In genomic region chr6:73309784-73310502, GRCh38 we compare ENCODE assay signal across 8 cellular contexts. TPM values are rescaled to one million over a fixed set of nuclear protein-coding genes. Genes with fewer than 3 reads are reported as not detected.
DNase-seq lines count a peak whose midpoint lies in the region; ATAC-seq and TF ChIP-seq lines count a peak whose summit lies in the region.

No MANE protein-coding gene starts in this region.

- peaks cover 12% of the 10 kb centered on the region for H3K4me1 Mint-ChIP-seq in activated T-helper 17 cell treated with anti-CD3 and anti-CD28 coated beads, Interleukin-2, amount 50 U/mL, for 72 hours

- no peak overlapping the region for H2BK12ac ChIP-seq in neuronal stem cell (ENCODE audit: low read length)

- WGBS in neuronal stem cell (ENCODE audit: extremely low coverage in 2 of 2, insufficient read length in 2 of 2, insufficient replicate concordance in 1 of 2), 2 donors: no CpG with 5 or more reads among the region's 59 CpGs
- 0 to 1% methylated on average over 24 to 59 of the region's 59 CpGs for WGBS in testis, 2 donors

- no peaks in the 10 kb centered on the region for H3K27me3 ChIP-seq in OCI-LY1 (ENCODE audit: insufficient read depth, low read length)
- peaks cover 0 to 7% (median 0%) of the 10 kb centered on the region in 3 experiments for H3K27me3 ChIP-seq in neuronal stem cell (ENCODE audit: control insufficient read depth in 3 of 3, insufficient read depth in 3 of 3, low read depth in 1 of 3, low read length in 3 of 3)
- H3K27me3 ChIP-seq in testis: no peaks in the 10 kb centered on the region

- H4K20me1 ChIP-seq in OCI-LY1 (ENCODE audit: insufficient read depth, low read length): no peaks in the 10 kb centered on the region

- peak overlapping the region; percentile 94 for H3K27ac Mint-ChIP-seq in activated T-helper 17 cell treated with anti-CD3 and anti-CD28 coated beads, Interleukin-2, amount 50 U/mL, for 72 hours

- H3F3A ChIP-seq in OCI-LY1 (ENCODE audit: insufficient read depth, low read length): no peaks in the 10 kb centered on the region

- DNase-seq in Caki2 (ENCODE audit: low read depth) (peak; percentile 54), fibroblast of villous mesenchyme (ENCODE audit: low read depth) (peak; percentile 57), neuronal stem cell (ENCODE audit: low spot score) (peak; percentile 50), testis (peak; percentile 58)

- no peak overlapping the region for H4K91ac ChIP-seq in neuronal stem cell (ENCODE audit: low read depth, low read length, poor library complexity)

- peak overlapping the region; percentile 97 for H3K4me3 Mint-ChIP-seq in activated T-helper 17 cell treated with anti-CD3 and anti-CD28 coated beads, Interleukin-2, amount 50 U/mL, for 72 hours

- H2BK15ac ChIP-seq in neuronal stem cell (ENCODE audit: low read length): peak overlapping the region; percentile 94

- H2BK120ac ChIP-seq in neuronal stem cell (ENCODE audit: low read depth, low read length): no peak overlapping the region

- TF ChIP-seq POLR2A in testis (IDR thresholded peaks at IDR 0.05): no peak

- H3K18ac ChIP-seq in neuronal stem cell (ENCODE audit: low read length): peak overlapping the region; percentile 93

- no peaks in the 10 kb centered on the region for H3K9me2 ChIP-seq in OCI-LY1 (ENCODE audit: low read depth, low read length)

- H3K9me3 Mint-ChIP-seq in activated T-helper 17 cell treated with anti-CD3 and anti-CD28 coated beads, Interleukin-2, amount 50 U/mL, for 72 hours: no peaks in the 10 kb centered on the region

- H3K36me3 Mint-ChIP-seq in activated T-helper 17 cell treated with anti-CD3 and anti-CD28 coated beads, Interleukin-2, amount 50 U/mL, for 72 hours (ENCODE audit: low read depth): no peaks in the 10 kb centered on the region

- in situ Hi-C loops in Caki2 (cut with HindIII; ENCODE audit: low pct_unique_long_range_greater_than_20kb, low sequenced_read_pairs): no loop called here

- H4K8ac ChIP-seq in neuronal stem cell (ENCODE audit: low read depth, low read length): peak overlapping the region; percentile 25

- intact Hi-C loops in testis (cut with DNase I; ENCODE audit: low total_unique reads): no loop called here

- H3K23ac ChIP-seq in neuronal stem cell (ENCODE audit: low read depth, low read length, poor library complexity): peak overlapping the region; percentile 86

- H2AK5ac ChIP-seq in neuronal stem cell (ENCODE audit: low read depth, low read length): no peak overlapping the region

- peak; percentile 93 for TF ChIP-seq CTCF in OCI-LY1 (IDR thresholded peaks at IDR 0.05; ENCODE audit: low read length)
- peak; percentile 72 for TF ChIP-seq CTCF in fibroblast of villous mesenchyme (IDR thresholded peaks at IDR 0.05; ENCODE audit: insufficient read depth, low read depth, low read length)
- TF ChIP-seq CTCF in testis (IDR thresholded peaks at IDR 0.05): peak in 1 of 3 experiments; percentile 10

- ATAC-seq in GM19397 (IDR thresholded peaks at IDR 0.05; ENCODE audit: unreplicated experiment) (peak; percentile 98), HG03520 (IDR thresholded peaks at IDR 0.05; ENCODE audit: unreplicated experiment) (peak; percentile 95)
- peak; percentile 96 for ATAC-seq in activated T-helper 17 cell treated with anti-CD3 and anti-CD28 coated beads, Interleukin-2, amount 50 U/mL, for 72 hours (replicated peaks)

- H3K27me3 Mint-ChIP-seq in activated T-helper 17 cell treated with anti-CD3 and anti-CD28 coated beads, Interleukin-2, amount 50 U/mL, for 72 hours: peaks cover 8% of the 10 kb centered on the region

- H3K4me2 ChIP-seq in OCI-LY1 (ENCODE audit: low read length) (peak overlapping the region; percentile 88), neuronal stem cell (ENCODE audit: insufficient read depth, low read length, poor library complexity, severe bottlenecking) (peak overlapping the region; percentile 56)

- H3K4ac ChIP-seq in neuronal stem cell (ENCODE audit: low read length): peak overlapping the region; percentile 67

- H3K36me3 ChIP-seq in OCI-LY1 (ENCODE audit: insufficient read depth, low read length) (no peaks in the 10 kb centered on the region), neuronal stem cell (replicated peaks in 1 of 2; ENCODE audit: control insufficient read depth in 2 of 2, insufficient read depth in 2 of 2, low read length in 2 of 2) (no peaks in the 10 kb centered on the region), testis (ENCODE audit: low read depth, missing control alignments) (no peaks in the 10 kb centered on the region)

- peak overlapping the region; percentile 61 for H3K27ac ChIP-seq in OCI-LY1 (ENCODE audit: low read depth, low read length, poor library complexity, severe bottlenecking)
- H3K27ac ChIP-seq in neuronal stem cell (replicated peaks; ENCODE audit: low read length): no peak overlapping the region
- no peak overlapping the region for H3K27ac ChIP-seq in testis

- H3K9ac ChIP-seq in OCI-LY1 (ENCODE audit: low read length) (peak overlapping the region; percentile 97), neuronal stem cell (ENCODE audit: low read depth, low read length, poor library complexity) (peak overlapping the region; percentile 89)

- peaks cover 26% of the 10 kb centered on the region for H3K4me1 ChIP-seq in OCI-LY1 (ENCODE audit: insufficient read depth, low read length, severe bottlenecking)
- H3K4me1 ChIP-seq in neuronal stem cell (ENCODE audit: control insufficient read depth in 2 of 2, insufficient read depth in 1 of 2, low read depth in 1 of 2, low read length in 2 of 2): peaks cover 0 to 8% of the 10 kb centered on the region in 2 donors
- peaks cover 6% of the 10 kb centered on the region for H3K4me1 ChIP-seq in testis

- H3K9me3 ChIP-seq in OCI-LY1 (ENCODE audit: low read length) (no peaks in the 10 kb centered on the region), neuronal stem cell (replicated peaks in 1 of 2; ENCODE audit: control insufficient read depth in 2 of 2, insufficient read depth in 1 of 2, low read depth in 1 of 2, low read length in 2 of 2) (peaks cover 4% of the 10 kb centered on the region in 2 donors), testis (no peaks in the 10 kb centered on the region)

- peaks cover 1% of the 10 kb centered on the region for H3K79me1 ChIP-seq in neuronal stem cell (ENCODE audit: low read depth, low read length)

- H2AFZ ChIP-seq in OCI-LY1 (ENCODE audit: low read length) (peak overlapping the region; percentile 60; the same call in 1 of the 2 replicates), neuronal stem cell (ENCODE audit: low read length) (peak overlapping the region; percentile 28)

- no peak overlapping the region for H2BK5ac ChIP-seq in neuronal stem cell (ENCODE audit: low read length)

- no peak overlapping the region for H3K14ac ChIP-seq in neuronal stem cell (ENCODE audit: low read length)

- H3K79me2 ChIP-seq in OCI-LY1 (ENCODE audit: insufficient read depth, low read length): peaks cover 29% of the 10 kb centered on the region

- peak overlapping the region; percentile 87 for H3K4me3 ChIP-seq in OCI-LY1 (ENCODE audit: low read depth, low read length, poor library complexity, severe bottlenecking)
- H3K4me3 ChIP-seq in fibroblast of villous mesenchyme (ENCODE audit: low read depth, low read length): peak overlapping the region; percentile 66
- peak overlapping the region in 1 of 2 donors; percentile 86 for H3K4me3 ChIP-seq in neuronal stem cell (ENCODE audit: low read length in 2 of 2)
- peak overlapping the region; percentile 51 to 65 for H3K4me3 ChIP-seq in testis

RNA-seq across cellular contexts. Expression of gene DPPA5, which starts 44.1 kb away (rescaled TPM):
- not detected in 2 replicates for total RNA-seq in Caki2 (2014; rRNA removed; shearing (Covaris generic); ENCODE audit: low replicate concordance)
- total RNA-seq in activated T-helper 17 cell treated with anti-CD3 and anti-CD28 coated beads, Interleukin-2, amount 50 U/mL, for 72 hours: not detected
- not detected in 2 replicates for total RNA-seq in fibroblast of villous mesenchyme
- polyA plus RNA-seq in neuronal stem cell (2013, experiment 1 of 2): not detected
- not detected for polyA plus RNA-seq in neuronal stem cell (2013, experiment 2 of 2)
- total RNA-seq in testis: 1 to 10 TPM in 1 of 2 donors, under 1 TPM in 1; 0.94 to 2.3 TPM
- polyA plus RNA-seq in testis (ENCODE audit: insufficient read depth, low read depth, low replicate concordance): 1.7 TPM

RNA-seq across cellular contexts. Expression of gene KHDC1, which starts 46.9 kb away (rescaled TPM):
- total RNA-seq in Caki2 (2014; rRNA removed; shearing (Covaris generic); ENCODE audit: low replicate concordance): 0.14 and 3.3 TPM in 2 replicates
- total RNA-seq in activated T-helper 17 cell treated with anti-CD3 and anti-CD28 coated beads, Interleukin-2, amount 50 U/mL, for 72 hours: 1 to 10 TPM; 5.1 to 7.7 TPM
- total RNA-seq in fibroblast of villous mesenchyme (2.6 and 3.9 TPM in 2 replicates), testis (1 to 10 TPM; 4.8 to 6.6 TPM)
- 9.9 TPM for polyA plus RNA-seq in neuronal stem cell (2013, experiment 1 of 2)
- 9.0 TPM for polyA plus RNA-seq in neuronal stem cell (2013, experiment 2 of 2)
- 8.5 TPM for polyA plus RNA-seq in testis (ENCODE audit: insufficient read depth, low read depth, low replicate concordance)

RNA-seq across cellular contexts. Expression of gene KHDC3L, which starts 52.5 kb away (rescaled TPM):
- total RNA-seq in Caki2 (2014; rRNA removed; shearing (Covaris generic); ENCODE audit: low replicate concordance): not detected in 2 replicates
- not detected for total RNA-seq in activated T-helper 17 cell treated with anti-CD3 and anti-CD28 coated beads, Interleukin-2, amount 50 U/mL, for 72 hours
- total RNA-seq in fibroblast of villous mesenchyme (not detected in 2 replicates), testis (under 1 TPM in 1 of 2 donors, not detected in 1; 0.47 TPM)
- polyA plus RNA-seq in neuronal stem cell (2013, experiment 1 of 2): 0.18 TPM
- 0.18 TPM for polyA plus RNA-seq in neuronal stem cell (2013, experiment 2 of 2)
- not detected for polyA plus RNA-seq in testis (ENCODE audit: insufficient read depth, low read depth, low replicate concordance)

RNA-seq across cellular contexts. Expression of gene OOEP, which starts 59.8 kb away (rescaled TPM):
- total RNA-seq in Caki2 (2014; rRNA removed; shearing (Covaris generic); ENCODE audit: low replicate concordance): 4.1 TPM in 1 of 2 replicates, not detected in the other
- total RNA-seq in activated T-helper 17 cell treated with anti-CD3 and anti-CD28 coated beads, Interleukin-2, amount 50 U/mL, for 72 hours: 1 to 10 TPM in 1 of 2 donors, under 1 TPM in 1; 0.26 to 1.0 TPM
- under 0.01 and 0.32 TPM in 2 replicates for total RNA-seq in fibroblast of villous mesenchyme
- polyA plus RNA-seq in neuronal stem cell (2013, experiment 1 of 2): not detected
- polyA plus RNA-seq in neuronal stem cell (2013, experiment 2 of 2): not detected
- total RNA-seq in testis: 10 to 100 TPM; 14.1 to 26.9 TPM
- polyA plus RNA-seq in testis (ENCODE audit: insufficient read depth, low read depth, low replicate concordance): 24.8 TPM
